In the genomic region with DNA sequence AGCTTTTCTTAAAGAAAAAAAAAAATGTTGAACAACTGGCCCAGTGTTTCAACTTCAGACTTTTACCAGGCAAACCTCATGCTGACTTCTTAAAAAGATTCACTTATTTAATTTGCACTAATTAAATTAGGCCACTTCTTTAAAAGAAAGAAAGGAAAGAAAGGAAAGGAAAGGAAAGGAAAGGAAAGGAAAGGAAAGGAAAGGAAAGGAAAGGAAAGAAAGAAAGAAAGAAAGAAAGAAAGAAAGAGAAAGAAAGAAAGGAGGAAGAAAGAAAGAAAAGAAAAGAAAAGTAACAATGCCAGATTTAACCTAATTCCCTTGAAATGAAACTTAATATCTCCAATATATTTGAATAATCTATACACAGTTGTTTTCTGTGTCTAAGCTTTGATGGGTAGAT, we compare ENCODE assay signal across 26 cellular contexts.
"Had no signal": no experiment of that assay in that cellular context is flagged by ENCODE, and none has a peak within 500 bp of the region (broad histone marks: within the 10 kb centered on the region; RNA-seq: fewer than 3 reads in every experiment).

No MANE protein-coding gene starts in this region.

- H3K4me3 ChIP-seq: stomach, suprapubic skin, testis, thoracic aorta, thyroid gland, tibial artery, tibial nerve, transverse colon, upper lobe of left lung, upper lobe of right lung, uterus, vagina had no signal

- H3K27me3 ChIP-seq: stomach, suprapubic skin, testis, thyroid gland, tibial artery, tibial nerve, transverse colon, upper lobe of left lung, upper lobe of right lung, uterus, vagina had no signal

- H3K9me3 ChIP-seq: stomach, suprapubic skin, testis, thoracic aorta, thyroid gland, tibial nerve, transverse colon, upper lobe of left lung, upper lobe of right lung, uterus, vagina had no signal

- ATAC-seq: stimulated activated effector memory CD8-positive, alpha-beta T cell treated with anti-CD3 and anti-CD28 coated beads, Interleukin-12 subunit alpha, Interleukin-12 subunit beta, amount 100 ng/mL, for 72 hours; stimulated activated memory B cell treated with anti-CD40 and anti-IgM and Interleukin-4, amounts not matched to agents 10 μg/mL and 1 μg/mL and 100 μg/mL, for 72 hours; stimulated activated naive B cell treated with anti-CD40 and anti-IgM and Interleukin-4, amounts not matched to agents 10 μg/mL and 1 μg/mL and 100 μg/mL, for 72 hours; stimulated activated naive CD8-positive, alpha-beta T cell treated with anti-CD3 and anti-CD28 coated beads, Interleukin-15, amount 100 ng/mL, for 72 hours; stimulated activated naive CD8-positive, alpha-beta T cell treated with anti-CD3 and anti-CD28 coated beads, Interleukin-15, Interleukin-2, amounts not matched to agents 100 U/mL and 50 U/mL, for 24 hours; upper lobe of right lung had no signal

- H3K4me1 ChIP-seq: stomach, suprapubic skin, testis, thyroid gland, tibial artery, tibial nerve, transverse colon, upper lobe of left lung, upper lobe of right lung, uterus, vagina had no signal

- H3K36me3 ChIP-seq: stomach, suprapubic skin, thoracic aorta, thyroid gland, tibial artery, tibial nerve, transverse colon, upper lobe of left lung, upper lobe of right lung, uterus, vagina had no signal

- H3K27ac ChIP-seq: stomach, suprapubic skin, testis, thoracic aorta, thyroid gland, tibial artery, tibial nerve, transverse colon, upper lobe of left lung, upper lobe of right lung, uterus, vagina had no signal

- DNase-seq: stimulated activated CD4-positive, alpha-beta T cell treated with anti-CD3 and anti-CD28 coated beads, Interleukin-2, amount 100 ng/mL, for 48 hours; stimulated activated CD4-positive, alpha-beta T cell treated with anti-CD3 and anti-CD28 coated beads, Interleukin-4, amount 100 ng/mL, for 24 hours; stimulated activated CD4-positive, alpha-beta T cell treated with anti-CD3 and anti-CD28 coated beads, Interleukin-4, amount 100 ng/mL, for 4 hours; stimulated activated CD8-positive, alpha-beta memory T cell treated with anti-CD3 and anti-CD28 coated beads, Interleukin-4, amount 100 ng/mL, for 48 hours; stimulated activated naive B cell treated with anti-CD40 and anti-IgM and Interleukin-4, amounts not matched to agents 10 μg/mL and 1 μg/mL and 100 μg/mL, for 72 hours; stimulated activated naive CD4-positive, alpha-beta T cell; stimulated activated naive CD4-positive, alpha-beta T cell treated with Interleukin-2 at 50 U/mL for 16 hours; stimulated activated naive CD8-positive, alpha-beta T cell treated with anti-CD3 and anti-CD28 coated beads, Interleukin-15, amount 100 ng/mL, for 72 hours; stimulated activated naive CD8-positive, alpha-beta T cell treated with anti-CD3 and anti-CD28 coated beads, Interleukin-15, Interleukin-2, amounts not matched to agents 100 U/mL and 50 U/mL, for 24 hours; stomach; substantia nigra; testis; thyroid gland; tibial artery; transverse colon; trophoblast cell; upper lobe of left lung; upper lobe of right lung; uterus had no signal

- FAIRE-seq: urothelium cell line had no signal
